ENCODE assay signal across 8 cellular contexts in genomic region chr4:140427104-140427918, GRCh38. TPM values are rescaled to one million over a fixed set of nuclear protein-coding genes. Genes with fewer than 3 reads are reported as not detected.
DNase-seq lines count a peak whose midpoint lies in the region; ATAC-seq and TF ChIP-seq lines count a peak whose summit lies in the region.

CLGN (minus strand) TSS chr4:140427648; CDS start chr4:140413078, 14,570 bp downstream.

- H3K9me3 Mint-ChIP-seq in activated naive CD4-positive, alpha-beta T cell treated with anti-CD3 and anti-CD28 coated beads, Interleukin-2, amount 50 U/mL, for 72 hours, result no peaks in the 10 kb centered on the region

- H3K4me1 ChIP-seq in DND-41 (ENCODE audit: insufficient read depth, low read length) (peaks cover 20% of the 10 kb centered on the region), KMS-11 (ENCODE audit: low read depth, poor library complexity, severe bottlenecking) (peaks cover 17% of the 10 kb centered on the region)

- intact Hi-C loops in Right ventricle myocardium inferior (cut with DNase I), result loop anchor here (2.0 to 10.0 kb wide), 3 partner anchors 53 to 177 kb away; partner anchors contain the start of gene ELMOD2

- DNase-seq in DND-41 (peak; percentile 69), RPMI7951 (ENCODE audit: low read depth) (peak; percentile 20), Right ventricle myocardium inferior (ENCODE audit: missing footprints) (peak; percentile 86), omental fat pad (ENCODE audit: low spot score) (no peak), ureter (ENCODE audit: low spot score) (peak; percentile 51)
- DNase-seq in activated naive CD4-positive, alpha-beta T cell treated with anti-CD3 and anti-CD28 coated beads, Interleukin-2, amount 50 U/mL, for 72 hours (ENCODE audit: low spot score in 2 of 2), result peak; percentile 56 to 67

- H3K27me3 ChIP-seq in DND-41 (ENCODE audit: insufficient read depth, low read length, poor library complexity) (peaks cover 62% of the 10 kb centered on the region), KMS-11 (ENCODE audit: insufficient read depth, low read depth) (no peaks in the 10 kb centered on the region)

- H3K9ac ChIP-seq in DND-41 (ENCODE audit: low read depth, low read length), result peak within 1 kb of the TSS; percentile 47; the same call in 1 of the 2 replicates
- H3K9ac ChIP-seq in KMS-11, result peak within 1 kb of the TSS; percentile 62; the same call in 1 of the 2 replicates

- no peaks in the 10 kb centered on the region for H3K9me3 ChIP-seq in DND-41 (ENCODE audit: insufficient read depth, low read length, severe bottlenecking)

- H3K79me2 ChIP-seq in DND-41 (ENCODE audit: insufficient read depth, low read length) (no peaks in the 10 kb centered on the region), KMS-11 (ENCODE audit: insufficient read depth, low read depth) (no peaks in the 10 kb centered on the region)

- H3K36me3 ChIP-seq in DND-41 (ENCODE audit: insufficient read depth, low read length) (no peaks in the 10 kb centered on the region), KMS-11 (ENCODE audit: insufficient read depth) (no peaks in the 10 kb centered on the region)

- H3K27ac ChIP-seq in DND-41 (ENCODE audit: low read length) (no peak within 1 kb of the TSS), KMS-11 (peak within 1 kb of the TSS; percentile 43)

- H3K4me3 ChIP-seq in DND-41 (ENCODE audit: low read depth in 1 of 2, low read length in 2 of 2) (peak within 1 kb of the TSS; percentile 9 to 62), KMS-11 (IDR thresholded peaks at IDR 0.05; ENCODE audit: insufficient read depth, low read depth, low read length) (no peak within 1 kb of the TSS)

- peak; percentile 92 for ATAC-seq in DND-41 (ENCODE audit: insufficient read depth, low read depth)
- ATAC-seq in GM21825 (IDR thresholded peaks at IDR 0.05; ENCODE audit: unreplicated experiment), result peak; percentile 88
- ATAC-seq in activated naive CD4-positive, alpha-beta T cell treated with anti-CD3 and anti-CD28 coated beads, Interleukin-2, amount 50 U/mL, for 72 hours, result peak; percentile 86 to 91
- ATAC-seq in Right ventricle myocardium inferior, result peak; percentile 93
- peak; percentile 90 for ATAC-seq in omental fat pad (ENCODE audit: low FRiP score)

- TF ChIP-seq CTCF in DND-41 (IDR thresholded peaks at IDR 0.05; ENCODE audit: borderline replicate concordance, extremely low read depth, low read length, poor library complexity, severe bottlenecking), result peak; percentile 57
- no peak; the same call in 1 of the 2 replicates for TF ChIP-seq CTCF in KMS-11 (conservative IDR thresholded peaks at IDR 0.05; ENCODE audit: low read depth, low read length)
- no peak for TF ChIP-seq CTCF in omental fat pad (IDR thresholded peaks at IDR 0.05)

- peaks cover 0 to 5% of the 10 kb centered on the region in 2 donors for H3K36me3 Mint-ChIP-seq in activated naive CD4-positive, alpha-beta T cell treated with anti-CD3 and anti-CD28 coated beads, Interleukin-2, amount 50 U/mL, for 72 hours

- no peak within 1 kb of the TSS for H3K27ac Mint-ChIP-seq in activated naive CD4-positive, alpha-beta T cell treated with anti-CD3 and anti-CD28 coated beads, Interleukin-2, amount 50 U/mL, for 72 hours

- H3K4me2 ChIP-seq in DND-41 (ENCODE audit: insufficient read depth, low read length) (peak within 1 kb of the TSS; percentile 81), KMS-11 (peak within 1 kb of the TSS; percentile 73)

- peak within 1 kb of the TSS; percentile 75 for H2AFZ ChIP-seq in DND-41 (ENCODE audit: low read depth, low read length)
- H2AFZ ChIP-seq in KMS-11 (ENCODE audit: low read depth), result peak within 1 kb of the TSS; percentile 95

- no peaks in the 10 kb centered on the region for H4K20me1 ChIP-seq in DND-41 (ENCODE audit: insufficient read depth, low read length)
- H4K20me1 ChIP-seq in KMS-11 (ENCODE audit: insufficient read depth), result no peaks in the 10 kb centered on the region

RNA-seq across cellular contexts. Expression of gene CLGN, which starts in this region (rescaled TPM):
- 1.3 TPM in 1 of 2 replicates, not detected in the other for total RNA-seq in RPMI7951 (2014; rRNA removed; shearing (Covaris generic))
- total RNA-seq in activated naive CD4-positive, alpha-beta T cell treated with anti-CD3 and anti-CD28 coated beads, Interleukin-2, amount 50 U/mL, for 72 hours, result not detected
- total RNA-seq in Right ventricle myocardium inferior, result 76.3 TPM
- under 1 TPM; 0.19 to 0.48 (median 0.38) TPM for total RNA-seq in omental fat pad
- 1.1 TPM for total RNA-seq in ureter

Comparison
In these comparisons a context has a peak if more than half of its experiments do, and no peak if none do; other contexts are left out.
1. RNA of gene CLGN (total RNA-seq): 76.3 TPM in Right ventricle myocardium inferior (single experiment); 1.3 TPM in RPMI7951, 1.1 TPM in ureter (single experiment), 0.19 to 0.48 TPM in omental fat pad and not detected in activated naive CD4-positive, alpha-beta T cell treated with anti-CD3 and anti-CD28 coated beads, Interleukin-2, amount 50 U/mL, for 72 hours; every median in the first group is over 10 times any median in the second.
2. Peak in DNase-seq and ATAC-seq in activated naive CD4-positive, alpha-beta T cell treated with anti-CD3 and anti-CD28 coated beads, Interleukin-2, amount 50 U/mL, for 72 hours; RNA of the gene not detected or under 1 TPM.
3. Peak in ATAC-seq in omental fat pad; RNA of the gene not detected or under 1 TPM.
4. Peak in every context shown above with its lines, with median percentiles within 50 percentile points of each other: ATAC-seq.